Comparison of ENCODE assay signal across 8 cellular contexts in the genomic region with DNA sequence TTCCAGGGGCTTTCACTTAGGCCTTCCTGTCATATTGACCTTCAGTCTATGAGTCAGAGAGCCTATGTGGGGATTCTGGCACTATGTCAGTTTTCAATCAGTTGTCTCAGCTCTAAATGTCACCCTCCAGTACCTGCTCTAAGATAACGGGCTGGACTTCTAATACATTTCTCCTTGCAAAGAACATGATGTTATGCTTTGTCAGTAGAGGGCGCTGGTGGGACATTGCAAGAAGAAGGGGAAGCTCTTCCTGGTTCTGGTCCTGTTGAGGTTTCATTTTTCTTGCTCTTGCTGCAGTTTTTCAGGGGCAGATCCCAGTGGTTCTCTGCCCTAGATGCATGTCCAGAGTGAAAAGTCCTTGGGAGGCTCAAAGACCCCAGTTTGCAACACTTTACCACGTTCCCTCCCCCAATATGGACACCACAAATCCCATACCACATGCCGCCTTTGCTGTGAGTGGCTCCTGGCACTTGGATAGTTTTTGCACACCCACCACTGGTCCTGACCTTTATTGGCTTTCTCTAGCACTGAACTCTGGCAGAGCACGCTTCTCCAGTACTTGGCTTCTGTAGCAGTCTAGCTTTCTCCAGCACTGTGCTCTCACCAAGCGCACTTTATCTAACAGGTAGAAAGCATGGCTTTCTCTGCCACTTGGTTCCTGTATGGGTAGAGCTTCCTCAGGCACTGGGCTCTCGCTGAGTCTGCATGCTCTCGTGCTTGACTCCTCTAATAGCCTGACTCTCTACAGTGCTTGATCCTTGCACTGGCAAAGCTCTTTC. TPM values are rescaled to one million over a fixed set of nuclear protein-coding genes. Genes with fewer than 3 reads are reported as not detected.
DNase-seq lines count a peak whose midpoint lies in the region; ATAC-seq and TF ChIP-seq lines count a peak whose summit lies in the region.

No MANE protein-coding gene starts in this region.

- peak; percentile 50 for ATAC-seq in HG03378 (IDR thresholded peaks at IDR 0.05; ENCODE audit: unreplicated experiment)
- peak; percentile 79 for ATAC-seq in lung (ENCODE audit: insufficient read depth, low FRiP score)
- ATAC-seq in HG03439 (IDR thresholded peaks at IDR 0.05; ENCODE audit: unreplicated experiment) = no peak

- H3K9me3 ChIP-seq in lung (ENCODE audit: control insufficient read depth in 2 of 2, insufficient read depth in 1 of 2, low read length in 1 of 2) = no peaks in the 10 kb centered on the region

- TF ChIP-seq CTCF in lung (IDR thresholded peaks at IDR 0.05; ENCODE audit: control extremely low read depth, extremely low read depth) = peak; percentile 84

- H3K36me3 ChIP-seq in lung (ENCODE audit: control insufficient read depth in 2 of 2, insufficient read depth in 2 of 2, low read length in 2 of 2) = no peaks in the 10 kb centered on the region

- H3K27me3 ChIP-seq in lung (ENCODE audit: control insufficient read depth, insufficient read depth) = no peaks in the 10 kb centered on the region

- H3K4me3 ChIP-seq in lung = no peak overlapping the region

- WGBS in lung, 2 donors = 29 to 37% methylated on average over 8 of the region's 8 CpGs

- H3K27ac ChIP-seq in lung (ENCODE audit: low read depth in 1 of 2, low read length in 1 of 2) = peak overlapping the region in 1 of 2 donors; percentile 61

- no peaks in the 10 kb centered on the region for H3K4me1 ChIP-seq in lung (ENCODE audit: control insufficient read depth in 2 of 2, insufficient read depth in 2 of 2, low read length in 2 of 2)

- DNase-seq in DMS79 treated with DMSO at 0.1 percent for 48 hours (lab: John Stamatoyannopoulos, UW) = peak; percentile 81
- DNase-seq in NCI-H526 treated with DMSO at 0.1 percent for 48 hours (lab: John Stamatoyannopoulos, UW) = peak; percentile 74
- peak; percentile 75 for DNase-seq in activated CD4-positive, alpha-beta T cell treated with anti-CD3 and anti-CD28 coated beads, Interleukin-2, amount 50 U/mL, for 1 hour
- peak; percentile 86 to 89 for DNase-seq in dermis microvascular lymphatic vessel endothelial cell (ENCODE audit: low read depth in 2 of 2)
- DNase-seq in lung (ENCODE audit: low spot score) = peak; percentile 86
- peak; percentile 35 to 77 (median 42) for DNase-seq in stimulated activated CD4-positive, alpha-beta T cell treated with anti-CD3 and anti-CD28 coated beads, TNF-alpha, amount 100 ng/mL, for 4 hours (ENCODE audit: low read depth in 3 of 3)

RNA-seq across cellular contexts. Expression of a gene that starts 49.0 kb away (rescaled TPM):
- 49.9 and 60.8 TPM in 2 replicates for total RNA-seq in dermis microvascular lymphatic vessel endothelial cell
- total RNA-seq in lung = 10 to 100 TPM; 25.7 to 30.9 TPM
- polyA plus RNA-seq in lung = 10 to 100 TPM; 18.2 to 51.8 TPM

RNA-seq across cellular contexts. Expression of a gene that starts 51.6 kb away (rescaled TPM):
- 0.13 TPM in 2 replicates for total RNA-seq in dermis microvascular lymphatic vessel endothelial cell
- total RNA-seq in lung = 1 to 10 TPM; 4.7 to 9.8 TPM
- polyA plus RNA-seq in lung = 1 to 10 TPM; 3.3 to 5.6 TPM

RNA-seq across cellular contexts. Expression of a gene that starts 57.9 kb away (rescaled TPM):
- total RNA-seq in dermis microvascular lymphatic vessel endothelial cell (3.3 and 6.1 TPM in 2 replicates), lung (10 to 100 TPM; 10.1 to 16.3 TPM)
- 1 to 10 TPM; 5.7 to 8.0 TPM for polyA plus RNA-seq in lung
